9 cellular contexts compared by ENCODE assay signal in the genomic region with DNA sequence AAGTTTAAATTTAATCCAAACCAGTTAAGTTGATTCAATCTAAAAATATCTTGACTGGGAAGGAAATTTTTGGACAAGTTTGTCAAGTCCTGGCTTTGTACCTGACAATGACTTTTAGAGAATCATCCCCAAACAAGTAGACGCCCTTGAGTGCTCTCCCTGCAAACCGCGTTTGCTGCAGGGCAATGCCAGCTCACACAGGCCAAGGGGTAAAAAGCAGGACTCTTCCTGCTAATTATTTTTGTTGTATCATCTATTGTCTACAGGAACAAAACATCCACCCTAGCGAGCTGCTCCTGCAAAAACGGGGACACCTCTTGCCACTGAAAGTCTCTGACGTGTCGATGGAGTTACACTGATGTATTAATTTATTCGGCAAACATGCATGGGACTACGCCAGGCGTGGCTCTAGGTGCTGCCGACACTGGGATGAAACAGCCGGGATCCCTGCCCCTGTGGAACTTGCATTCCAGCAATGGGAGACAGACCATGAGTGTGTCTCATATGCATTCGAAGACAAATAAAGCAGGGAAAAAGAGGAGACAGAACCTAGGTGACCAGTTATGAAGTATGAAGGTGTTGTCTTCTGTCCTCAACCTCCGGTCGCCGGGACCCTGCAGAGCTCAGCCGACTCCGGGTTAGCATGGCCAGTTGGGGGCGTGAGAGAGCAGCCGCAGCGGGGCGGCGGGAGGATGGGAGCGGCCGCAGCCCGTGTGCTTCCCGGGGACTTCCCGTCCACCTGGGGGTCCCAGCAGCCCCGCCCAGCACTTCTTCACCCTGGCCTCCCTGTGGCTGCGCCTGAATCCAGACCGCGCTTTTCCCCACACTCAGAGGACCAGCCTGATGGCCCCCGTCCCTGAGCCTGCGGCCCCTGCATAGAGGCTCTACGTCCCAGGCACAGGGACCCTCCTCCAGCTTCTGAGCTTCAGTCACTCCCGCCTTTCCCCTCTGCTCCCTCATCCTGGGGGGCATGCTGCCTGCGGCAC. TPM values are rescaled to one million over a fixed set of nuclear protein-coding genes. Genes with fewer than 3 reads are reported as not detected.
A peak's percentile ranks its signal among the peaks of the same experiment; 100 is the strongest.
DNase-seq lines count a peak whose midpoint lies in the region; ATAC-seq and TF ChIP-seq lines count a peak whose summit lies in the region.
"Had no signal": no experiment of that assay in that cellular context is flagged by ENCODE, and none has a peak within 500 bp of the region (broad histone marks: within the 10 kb centered on the region; RNA-seq: fewer than 3 reads in every experiment).

No MANE protein-coding gene starts in this region.

- H3K27ac ChIP-seq in HUES64 (ENCODE audit: low read depth, low read length): no peak overlapping the region
- H3K27ac ChIP-seq in heart right ventricle: no peak overlapping the region
- no peak overlapping the region for H3K27ac ChIP-seq in prostate gland

- peak; percentile 67 to 71 for ATAC-seq in activated T-cell treated with anti-CD3 and anti-CD28 coated beads, Interleukin-2, amount 50 U/mL, for 72 hours (replicated peaks in 1 of 2)
- peak; percentile 42 to 84 (median 77) for ATAC-seq in heart right ventricle
- ATAC-seq in GM21786 (IDR thresholded peaks at IDR 0.05; ENCODE audit: unreplicated experiment): no peak

- TF ChIP-seq CTCF in AG04449 (IDR thresholded peaks at IDR 0.05; ENCODE audit: insufficient read depth, low read length, missing control alignments) (peak; percentile 60), heart right ventricle (IDR thresholded peaks at IDR 0.05) (peak; percentile 41 to 79 (median 62)), prostate gland (IDR thresholded peaks at IDR 0.05) (peak in 3 of 4 experiments; percentile 27 to 48 (median 28))

- no peaks in the 10 kb centered on the region for H3K4me1 ChIP-seq in HUES64 (ENCODE audit: insufficient read depth, low read length)
- peaks cover 0 to 9% (median 0%) of the 10 kb centered on the region in 9 donors for H3K4me1 ChIP-seq in heart right ventricle
- no peaks in the 10 kb centered on the region for H3K4me1 ChIP-seq in prostate gland (replicated peaks)

- TF ChIP-seq POLR2A in prostate gland (IDR thresholded peaks at IDR 0.05): no peak

- peaks cover 0 to 2% of the 10 kb centered on the region in 2 donors for H3K36me3 Mint-ChIP-seq in activated T-cell treated with anti-CD3 and anti-CD28 coated beads, Interleukin-2, amount 50 U/mL, for 72 hours (ENCODE audit: insufficient read depth in 2 of 2)
- H3K36me3 Mint-ChIP-seq in activated T-helper 2 cell treated with anti-CD3 and anti-CD28 coated beads, Interferon-gamma antibody, Interleukin-2, Interleukin-4, amounts not matched to agents 10 μg/mL and 5 μg/mL and 100 μg/mL, durations not matched to agents 14 hours and 24 hours and 36 hours (ENCODE audit: low read depth): peaks cover 3% of the 10 kb centered on the region
- H3K36me3 Mint-ChIP-seq: activated naive CD4-positive, alpha-beta T cell treated with anti-CD3 and anti-CD28 coated beads, Interleukin-2, amount 50 U/mL, for 24 hours had no signal

- H3K4me3 ChIP-seq in AG04449 (ENCODE audit: low read depth, low read length): peak overlapping the region; percentile 30; the same call in 1 of the 2 replicates
- H3K4me3 ChIP-seq in HUES64 (ENCODE audit: low read length): peak overlapping the region; percentile 45
- peak overlapping the region in 7 of 10 donors; percentile 4 to 35 (median 25) for H3K4me3 ChIP-seq in heart right ventricle
- no peak overlapping the region for H3K4me3 ChIP-seq in prostate gland

- no peak overlapping the region for H3K27ac Mint-ChIP-seq in activated T-cell treated with anti-CD3 and anti-CD28 coated beads, Interleukin-2, amount 50 U/mL, for 72 hours
- no peak overlapping the region for H3K27ac Mint-ChIP-seq in activated T-helper 2 cell treated with anti-CD3 and anti-CD28 coated beads, Interferon-gamma antibody, Interleukin-2, Interleukin-4, amounts not matched to agents 10 μg/mL and 5 μg/mL and 100 μg/mL, durations not matched to agents 14 hours and 24 hours and 36 hours
- H3K27ac Mint-ChIP-seq: activated naive CD4-positive, alpha-beta T cell treated with anti-CD3 and anti-CD28 coated beads, Interleukin-2, amount 50 U/mL, for 24 hours had no signal

- POLR2A ChIA-PET in AG04449 (lab: Yijun Ruan, JAX): interaction anchor here (0.8 to 1.0 kb wide), 2 partner anchors 10 to 11 kb away, joined by 3 read pairs; a partner anchor contains a TSS

- CTCF ChIA-PET in AG04449 (lab: Yijun Ruan, JAX): interaction anchor here (1.0 to 2.6 kb wide), 5 partner anchors 10 to 524 kb away, joined by 3 to 11 read pairs (median 5); no protein-coding TSS in a partner anchor

- no peaks in the 10 kb centered on the region for H3K9me3 Mint-ChIP-seq in activated T-cell treated with anti-CD3 and anti-CD28 coated beads, Interleukin-2, amount 50 U/mL, for 72 hours
- no peaks in the 10 kb centered on the region for H3K9me3 Mint-ChIP-seq in activated T-helper 2 cell treated with anti-CD3 and anti-CD28 coated beads, Interferon-gamma antibody, Interleukin-2, Interleukin-4, amounts not matched to agents 10 μg/mL and 5 μg/mL and 100 μg/mL, durations not matched to agents 14 hours and 24 hours and 36 hours
- H3K9me3 Mint-ChIP-seq: activated naive CD4-positive, alpha-beta T cell treated with anti-CD3 and anti-CD28 coated beads, Interleukin-2, amount 50 U/mL, for 24 hours had no signal

- H3K27me3 ChIP-seq in HUES64 (ENCODE audit: insufficient read depth, low read length) (peaks cover 3% of the 10 kb centered on the region; the same call in 1 of the 2 replicates), heart right ventricle (peaks cover 0 to 17% (median 4%) of the 10 kb centered on the region in 7 donors), prostate gland (replicated peaks; ENCODE audit: insufficient read depth) (no peaks in the 10 kb centered on the region)

- WGBS in HUES64: 42% methylated on average over 37 of the region's 37 CpGs
- 25 to 28% methylated on average over 37 of the region's 37 CpGs for WGBS in heart right ventricle, 2 donors
- WGBS in prostate gland: 35% methylated on average over 37 of the region's 37 CpGs

- H3K9me3 ChIP-seq in HUES64 (ENCODE audit: insufficient read depth, low read depth, low read length): no peaks in the 10 kb centered on the region
- H3K9me3 ChIP-seq in heart right ventricle: peaks cover 0 to 10% (median 0%) of the 10 kb centered on the region in 11 donors
- no peaks in the 10 kb centered on the region for H3K9me3 ChIP-seq in prostate gland

- peaks cover 9% of the 10 kb centered on the region for H3K27me3 Mint-ChIP-seq in activated T-cell treated with anti-CD3 and anti-CD28 coated beads, Interleukin-2, amount 50 U/mL, for 72 hours (ENCODE audit: low read depth)
- peaks cover 26% of the 10 kb centered on the region for H3K27me3 Mint-ChIP-seq in activated T-helper 2 cell treated with anti-CD3 and anti-CD28 coated beads, Interferon-gamma antibody, Interleukin-2, Interleukin-4, amounts not matched to agents 10 μg/mL and 5 μg/mL and 100 μg/mL, durations not matched to agents 14 hours and 24 hours and 36 hours (ENCODE audit: low read depth)

- H3K4me1 Mint-ChIP-seq in activated T-cell treated with anti-CD3 and anti-CD28 coated beads, Interleukin-2, amount 50 U/mL, for 72 hours (ENCODE audit: low read depth): no peaks in the 10 kb centered on the region
- H3K4me1 Mint-ChIP-seq in activated T-helper 2 cell treated with anti-CD3 and anti-CD28 coated beads, Interferon-gamma antibody, Interleukin-2, Interleukin-4, amounts not matched to agents 10 μg/mL and 5 μg/mL and 100 μg/mL, durations not matched to agents 14 hours and 24 hours and 36 hours (ENCODE audit: low read depth): peaks cover 3% of the 10 kb centered on the region

- no peaks in the 10 kb centered on the region for H3K36me3 ChIP-seq in HUES64 (ENCODE audit: insufficient read depth, low read length)
- no peaks in the 10 kb centered on the region for H3K36me3 ChIP-seq in heart right ventricle
- no peaks in the 10 kb centered on the region for H3K36me3 ChIP-seq in prostate gland

- no peak for DNase-seq in AG04449 (ENCODE audit: low read depth, low spot score)
- DNase-seq in activated T-cell treated with anti-CD3 and anti-CD28 coated beads, Interleukin-2, amount 50 U/mL, for 72 hours: peak; percentile 51 to 68
- DNase-seq in heart right ventricle: peak; percentile 29 to 59
- no peak for DNase-seq in prostate gland (ENCODE audit: low spot score)
- no peak for DNase-seq in SIG-M5 (lab: John Stamatoyannopoulos, UW)
- DNase-seq in activated T-helper 2 cell treated with anti-CD3 and anti-CD28 coated beads, Interferon-gamma antibody, Interleukin-2, Interleukin-4, amounts not matched to agents 10 μg/mL and 5 μg/mL and 100 μg/mL, durations not matched to agents 14 hours and 24 hours and 36 hours (ENCODE audit: low spot score): no peak

- intact Hi-C loops in heart right ventricle (cut with DNase I) (no loop called here), prostate gland (cut with DNase I) (no loop called here)
- intact Hi-C loops in activated T-helper 2 cell treated with anti-CD3 and anti-CD28 coated beads, Interferon-gamma antibody, Interleukin-2, Interleukin-4, amounts not matched to agents 10 μg/mL and 5 μg/mL and 100 μg/mL, durations not matched to agents 14 hours and 24 hours and 36 hours (cut with micrococcal nuclease): loop anchor here (2.0 kb wide), 1 partner anchor 72 kb away; no protein-coding TSS in a partner anchor

- no peak overlapping the region for H3K9ac ChIP-seq in HUES64 (ENCODE audit: low read depth, low read length)

- H3K4me3 Mint-ChIP-seq in activated T-cell treated with anti-CD3 and anti-CD28 coated beads, Interleukin-2, amount 50 U/mL, for 72 hours: peak overlapping the region in 1 of 2 donors; percentile 68
- H3K4me3 Mint-ChIP-seq in activated T-helper 2 cell treated with anti-CD3 and anti-CD28 coated beads, Interferon-gamma antibody, Interleukin-2, Interleukin-4, amounts not matched to agents 10 μg/mL and 5 μg/mL and 100 μg/mL, durations not matched to agents 14 hours and 24 hours and 36 hours (ENCODE audit: low read depth): no peak overlapping the region
- H3K4me3 Mint-ChIP-seq: activated naive CD4-positive, alpha-beta T cell treated with anti-CD3 and anti-CD28 coated beads, Interleukin-2, amount 50 U/mL, for 24 hours had no signal

RNA-seq across cellular contexts. Expression of a gene that starts 11.2 kb away (rescaled TPM):
- polyA plus RNA-seq in HUES64 (2013, experiment 1 of 2): 104 TPM
- 113 TPM for polyA plus RNA-seq in HUES64 (2013, experiment 2 of 2)
- 100 to 1,000 TPM; 223 to 250 TPM for total RNA-seq in activated T-cell treated with anti-CD3 and anti-CD28 coated beads, Interleukin-2, amount 50 U/mL, for 72 hours
- 10 to 100 TPM; 20.8 to 49.7 (median 27.2) TPM for total RNA-seq in heart right ventricle
- polyA plus RNA-seq in heart right ventricle: 100 to 1,000 TPM in 1 of 2 donors, 10 to 100 TPM in 1; 70.3 to 113 TPM
- total RNA-seq in prostate gland: 100 to 1,000 TPM; 172 to 238 TPM
- 423 and 431 TPM in 2 replicates for total RNA-seq in activated T-helper 2 cell treated with anti-CD3 and anti-CD28 coated beads, Interferon-gamma antibody, Interleukin-2, Interleukin-4, amounts not matched to agents 10 μg/mL and 5 μg/mL and 100 μg/mL, durations not matched to agents 14 hours and 24 hours and 36 hours

Comparison
In these comparisons a context has a peak if more than half of its experiments do, and no peak if none do; other contexts are left out.
1. DNase-seq: peak in activated T-cell treated with anti-CD3 and anti-CD28 coated beads, Interleukin-2, amount 50 U/mL, for 72 hours (2 of 2) and heart right ventricle (2 of 2); none in AG04449 (single experiment), prostate gland (single experiment), SIG-M5 (single experiment) and activated T-helper 2 cell treated with anti-CD3 and anti-CD28 coated beads, Interferon-gamma antibody, Interleukin-2, Interleukin-4, amounts not matched to agents 10 μg/mL and 5 μg/mL and 100 μg/mL, durations not matched to agents 14 hours and 24 hours and 36 hours (single experiment).
2. H3K4me3 ChIP-seq: peak in AG04449 (single experiment), HUES64 (single experiment) and heart right ventricle (7 of 10); none in prostate gland (0 of 2).
3. Peak in every context shown above with its lines, with median percentiles within 50 percentile points of each other: CTCF ChIP-seq.